Comparison of ENCODE assay signal across 19 cellular contexts in genomic region chr7:34849163-34849960, GRCh38.
DNase-seq lines count a peak whose midpoint lies in the region; ATAC-seq, FAIRE-seq and TF ChIP-seq lines count a peak whose summit lies in the region.
"Had no signal": no experiment of that assay in that cellular context is flagged by ENCODE, and none has a peak within 500 bp of the region (broad histone marks: within the 10 kb centered on the region; RNA-seq: fewer than 3 reads in every experiment).

No MANE protein-coding gene starts in this region.

- H3K36me3 Mint-ChIP-seq in Caco-2 (ENCODE audit: insufficient read depth, unreplicated experiment): no peaks in the 10 kb centered on the region
- no peaks in the 10 kb centered on the region for H3K36me3 Mint-ChIP-seq in endothelial cell (ENCODE audit: low read depth, unreplicated experiment)
- H3K36me3 Mint-ChIP-seq: stimulated activated effector memory CD8-positive, alpha-beta T cell treated with anti-CD3 and anti-CD28 coated beads, Interleukin-12 subunit alpha, Interleukin-12 subunit beta, amount 100 ng/mL, for 72 hours; T-cell had no signal

- H3K36me3 ChIP-seq in Caco-2 (ENCODE audit: control insufficient read depth, insufficient read depth, low read length): no peaks in the 10 kb centered on the region
- H3K36me3 ChIP-seq: ovary, transverse colon, WERI-Rb-1 had no signal

- TF ChIP-seq EP300 in A549 (IDR thresholded peaks at IDR 0.05): no peak

- H3K9me3 Mint-ChIP-seq in Caco-2 (ENCODE audit: unreplicated experiment) (no peaks in the 10 kb centered on the region), endothelial cell (ENCODE audit: unreplicated experiment) (no peaks in the 10 kb centered on the region)
- H3K9me3 Mint-ChIP-seq: stimulated activated effector memory CD8-positive, alpha-beta T cell treated with anti-CD3 and anti-CD28 coated beads, Interleukin-12 subunit alpha, Interleukin-12 subunit beta, amount 100 ng/mL, for 72 hours; T-cell had no signal

- CTCF ChIA-PET in A549 (lab: Yijun Ruan, JAX): interaction anchor here (1.2 kb wide), 1 partner anchor 26 kb away, joined by 3 read pairs; no protein-coding TSS in a partner anchor
- CTCF ChIA-PET in Caco-2 (lab: Charles Lee): no interaction called here

- WGBS in A549 (ENCODE audit: missing lambda C conversion rate): 72% methylated on average over 9 of the region's 9 CpGs

- peaks cover 7% of the 10 kb centered on the region for H3K4me1 Mint-ChIP-seq in Caco-2 (ENCODE audit: low read depth, unreplicated experiment)
- H3K4me1 Mint-ChIP-seq in endothelial cell (ENCODE audit: unreplicated experiment): peaks cover 14% of the 10 kb centered on the region

- POLR2A ChIA-PET in A549 (lab: Yijun Ruan, JAX) (no interaction called here), Caco-2 (lab: Charles Lee) (no interaction called here)

- no peak for TF ChIP-seq RAD21 in A549 (conservative IDR thresholded peaks at IDR 0.05 in 1 of 2, IDR thresholded peaks at IDR 0.05 in 1 of 2)

- peak; percentile 68 to 77; a peak in 5 of 6 replicates for ATAC-seq in A549
- peak; percentile 53; the same call in 2 of the 3 replicates for ATAC-seq in SK-N-SH treated with all-trans-retinoic acid at 6 μM for 48 hours
- ATAC-seq in HG03097 (IDR thresholded peaks at IDR 0.05; ENCODE audit: low FRiP score, unreplicated experiment): no peak
- ATAC-seq: body of pancreas, left cardiac atrium, T-cell had no signal

- no peaks in the 10 kb centered on the region for H3K27me3 Mint-ChIP-seq in Caco-2 (ENCODE audit: insufficient read depth, unreplicated experiment)
- H3K27me3 Mint-ChIP-seq in endothelial cell (ENCODE audit: unreplicated experiment): peaks cover 2% of the 10 kb centered on the region

- no peaks in the 10 kb centered on the region for H3K27me3 ChIP-seq in Caco-2 (replicated peaks; ENCODE audit: control insufficient read depth, insufficient read depth, low read length)
- H3K27me3 ChIP-seq: body of pancreas, ovary, transverse colon had no signal

- H3K4me3 Mint-ChIP-seq in Caco-2 (ENCODE audit: unreplicated experiment) (no peak overlapping the region), endothelial cell (ENCODE audit: unreplicated experiment) (no peak overlapping the region)
- H3K4me3 Mint-ChIP-seq: stimulated activated effector memory CD8-positive, alpha-beta T cell treated with anti-CD3 and anti-CD28 coated beads, Interleukin-12 subunit alpha, Interleukin-12 subunit beta, amount 100 ng/mL, for 72 hours; T-cell had no signal

- no peak for FAIRE-seq in A549 (lab: Jason Lieb, UNC)

- H3K27ac ChIP-seq in A549: peak overlapping the region in 1 of 2 experiments; percentile 54; a peak in 3 of 6 replicates
- H3K27ac ChIP-seq: body of pancreas, ovary, transverse colon, WERI-Rb-1 had no signal

- peak; percentile 27 to 31 for DNase-seq in A549 (ENCODE audit: low read depth in 1 of 2, low spot score in 1 of 2)
- peak; percentile 27 for DNase-seq in HT-29 (ENCODE audit: low spot score)
- peak; percentile 33 for DNase-seq in fibroblast of pulmonary artery (ENCODE audit: low read depth)
- DNase-seq in Caco-2: no peak
- no peak for DNase-seq in amniotic stem cell (lab: John Stamatoyannopoulos, UW)
- DNase-seq in endothelial cell (ENCODE audit: low spot score): no peak
- DNase-seq: activated gamma-delta T cell treated with Interleukin-2 at 50 U/mL for 16 hours, body of pancreas, Karpas-422, left cardiac atrium, NCI-H1436 treated with DMSO at 0.1 percent for 48 hours, NCI-H524 treated with DMSO at 0.1 percent for 48 hours, ovary, T-cell, transverse colon, WERI-Rb-1 had no signal

- H3K4me1 ChIP-seq in A549 (peaks cover 34% of the 10 kb centered on the region), Caco-2 (no peaks in the 10 kb centered on the region)
- H3K4me1 ChIP-seq: body of pancreas, transverse colon had no signal

- TF ChIP-seq POLR2A in A549 (IDR thresholded peaks at IDR 0.05; ENCODE audit: low read length): no peak

- TF ChIP-seq CTCF in A549 (IDR thresholded peaks at IDR 0.05): no peak
- TF ChIP-seq CTCF in fibroblast of pulmonary artery (IDR thresholded peaks at IDR 0.05; ENCODE audit: low read length, missing control alignments): no peak
- TF ChIP-seq CTCF in Caco-2 (IDR thresholded peaks at IDR 0.05; ENCODE audit: insufficient read depth in 1 of 2, low read depth in 1 of 2, low read length in 1 of 2, severe bottlenecking in 1 of 2, unreplicated experiment in 1 of 2): no peak
- TF ChIP-seq CTCF in endothelial cell (IDR thresholded peaks at IDR 0.05; ENCODE audit: unreplicated experiment): no peak

- intact Hi-C loops in Caco-2 (cut with micrococcal nuclease; ENCODE audit: unreplicated experiment): no loop called here

- H3K4me3 ChIP-seq in A549 (no peak overlapping the region), fibroblast of pulmonary artery (replicated peaks; ENCODE audit: low read depth, low read length) (no peak overlapping the region), Caco-2 (ENCODE audit: low read depth, low read length) (no peak overlapping the region)
- H3K4me3 ChIP-seq: body of pancreas, ovary, transverse colon had no signal

- no peak overlapping the region for H3K27ac Mint-ChIP-seq in Caco-2 (ENCODE audit: unreplicated experiment)
- H3K27ac Mint-ChIP-seq in endothelial cell (ENCODE audit: unreplicated experiment): no peak overlapping the region
- H3K27ac Mint-ChIP-seq: stimulated activated effector memory CD8-positive, alpha-beta T cell treated with anti-CD3 and anti-CD28 coated beads, Interleukin-12 subunit alpha, Interleukin-12 subunit beta, amount 100 ng/mL, for 72 hours; T-cell had no signal

- no peak overlapping the region for H3K4me2 ChIP-seq in A549

- BruUV-seq in Caco-2 (replicated peaks; lab: Mats Ljungman, UMichigan): no TSS peak

- H3K9me3 ChIP-seq in A549 (no peaks in the 10 kb centered on the region), Caco-2 (no peaks in the 10 kb centered on the region)
- H3K9me3 ChIP-seq: body of pancreas, ovary, transverse colon had no signal

TF ChIP-seq in A549, 52 proteins besides CTCF, POLR2A, EP300 and RAD21:
- TF ChIP-seq RCOR1 (IDR thresholded peaks at IDR 0.05; ENCODE audit: low read depth, low read length) (no peak), EHMT2 (IDR thresholded peaks at IDR 0.05; ENCODE audit: low read depth) (peak; percentile 53; the same call in 1 of the 2 replicates), REST (IDR thresholded peaks at IDR 0.05) (peak; percentile 88)
TF ChIP-seq in A549: peak in this region for 2.

TF ChIP-seq in SK-N-SH treated with all-trans-retinoic acid at 6 μM for 48 hours, 23 proteins besides CTCF, POLR2A, EP300 and RAD21 (continues in another document):
- TF ChIP-seq ARNTL (CRISPR knock-in tag; IDR thresholded peaks at IDR 0.05; ENCODE audit: borderline replicate concordance, low read depth) (no peak), ZNF565 (CRISPR knock-in tag; conservative IDR thresholded peaks at IDR 0.05; ENCODE audit: low read depth) (no peak), ZFP3 (CRISPR knock-in tag; IDR thresholded peaks at IDR 0.05) (no peak), POU6F1 (CRISPR knock-in tag; IDR thresholded peaks at IDR 0.05; ENCODE audit: borderline replicate concordance, low read depth) (no peak), OSR1 (CRISPR knock-in tag; IDR thresholded peaks at IDR 0.05) (no peak), ISL1 (CRISPR knock-in tag; IDR thresholded peaks at IDR 0.05) (no peak), TCF4 (CRISPR knock-in tag; IDR thresholded peaks at IDR 0.05; ENCODE audit: borderline replicate concordance) (no peak), GLIS3 (CRISPR knock-in tag; IDR thresholded peaks at IDR 0.05) (no peak), ESRRG (CRISPR knock-in tag; IDR thresholded peaks at IDR 0.05) (no peak), CSDC2 (CRISPR knock-in tag; IDR thresholded peaks at IDR 0.05) (no peak), PPARA (CRISPR knock-in tag; IDR thresholded peaks at IDR 0.05; ENCODE audit: borderline replicate concordance) (no peak), ZC3H10 (CRISPR knock-in tag; IDR thresholded peaks at IDR 0.05) (no peak), ZNF8 (CRISPR knock-in tag; IDR thresholded peaks at IDR 0.05) (no peak), TSHZ2 (CRISPR knock-in tag; IDR thresholded peaks at IDR 0.05) (no peak)

Comparison
In these comparisons a context has a peak if more than half of its experiments do, and no peak if none do; other contexts are left out.
1. DNase-seq: peak in A549 (2 of 2), HT-29 (single experiment) and fibroblast of pulmonary artery (single experiment); none in Caco-2 (0 of 2), amniotic stem cell (single experiment) and endothelial cell (single experiment).